ENCODE assay signal across 1 cellular context in the genomic region with DNA sequence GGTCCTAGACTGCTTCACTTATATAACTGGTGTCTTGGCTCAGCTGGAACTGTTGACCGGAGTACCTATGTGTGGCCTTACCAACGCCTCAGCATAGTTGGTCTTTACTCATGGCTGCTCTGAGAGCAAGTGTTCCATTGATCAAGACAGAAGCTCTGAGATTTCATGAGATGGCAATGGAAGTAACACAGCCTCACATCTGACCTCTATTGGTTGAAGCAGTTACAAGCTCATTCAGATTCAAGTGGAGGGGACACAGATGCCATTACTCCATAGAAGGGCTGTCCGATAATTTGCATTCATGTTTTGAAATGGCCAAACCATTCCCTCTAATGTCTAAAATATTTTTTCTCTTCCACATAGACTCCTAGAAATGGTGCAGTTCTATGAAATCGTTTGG.
A peak's percentile ranks its signal among the peaks of the same experiment; 100 is the strongest.
TF ChIP-seq lines count a peak whose summit lies in the region.

No MANE protein-coding gene starts in this region.

TF ChIP-seq in GM23338, 12 proteins besides CTCF, POLR2A, EP300 and RAD21 (continued from another document):
- peak; percentile 44; the same call in 1 of the 2 replicates for TF ChIP-seq ZNF462 (CRISPR knock-in tag; IDR thresholded peaks at IDR 0.05)
